Comparison of ENCODE assay signal across 2 cellular contexts in genomic region chr3:14429689-14430452, GRCh38.
TF ChIP-seq lines count a peak whose summit lies in the region.

No MANE protein-coding gene starts in this region.

TF ChIP-seq in HepG2, 621 proteins besides CTCF, POLR2A, EP300 and RAD21:
- TF ChIP-seq HNF4A (CRISPR knock-in tag; IDR thresholded peaks at IDR 0.05) (peak; percentile 29; the same call in 1 of the 2 replicates), SMARCC2 (IDR thresholded peaks at IDR 0.05) (no peak)

TF ChIP-seq in GM12891, 5 proteins besides CTCF, POLR2A, EP300 and RAD21:
- no peak for TF ChIP-seq POLR2AphosphoS5 (IDR thresholded peaks at IDR 0.05; ENCODE audit: low read depth, low read length)
- TF ChIP-seq TAF1 (IDR thresholded peaks at IDR 0.05; ENCODE audit: low read depth, low read length) = no peak
- TF ChIP-seq SPI1 (IDR thresholded peaks at IDR 0.05; ENCODE audit: low read depth, low read length) = no peak
- no peak for TF ChIP-seq PAX5 (IDR thresholded peaks at IDR 0.05; ENCODE audit: insufficient read depth, low read length, severe bottlenecking)
- TF ChIP-seq POU2F2 (IDR thresholded peaks at IDR 0.05; ENCODE audit: low read depth, low read length) = no peak
